Comparison of ENCODE assay signal across 8 cellular contexts in the genomic region with DNA sequence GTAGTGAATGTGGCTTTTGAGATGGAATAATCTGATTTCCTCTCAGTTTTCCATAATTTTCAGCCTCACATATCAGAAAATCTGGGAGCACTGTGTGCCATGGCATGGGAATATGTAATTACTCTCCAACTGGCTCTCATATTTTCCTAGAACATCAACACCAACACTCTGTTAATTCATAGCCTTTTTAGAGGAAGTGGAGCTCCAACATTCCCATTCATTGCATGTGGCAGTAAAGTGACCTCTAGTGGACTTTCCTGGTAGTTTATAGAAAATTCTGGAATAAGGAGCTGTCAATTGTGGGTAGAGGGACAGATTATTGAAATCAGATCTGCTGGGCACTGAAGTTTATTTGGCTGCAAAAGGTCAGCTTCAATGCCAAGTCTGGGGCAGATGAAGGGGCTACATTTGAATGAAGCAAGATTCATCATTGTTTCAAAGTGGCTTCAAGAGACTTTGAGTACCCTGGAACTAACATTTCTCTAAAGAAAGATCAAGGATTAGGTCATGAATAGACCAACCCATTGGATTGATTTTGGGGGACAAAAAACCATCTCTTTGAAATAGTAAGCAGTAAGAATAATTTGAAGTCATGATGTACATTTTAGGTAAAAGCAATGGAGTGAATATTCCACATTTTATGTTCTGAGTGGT. TPM values are rescaled to one million over a fixed set of nuclear protein-coding genes. Genes with fewer than 3 reads are reported as not detected.
DNase-seq lines count a peak whose midpoint lies in the region; ATAC-seq, FAIRE-seq and TF ChIP-seq lines count a peak whose summit lies in the region.

No MANE protein-coding gene starts in this region.

- POLR2A ChIA-PET in CD4-positive, alpha-beta T cell (lab: Charles Lee) = no interaction called here

- H3K4me3 ChIP-seq in HFF-Myc (replicated peaks; ENCODE audit: low read depth, low read length) = no peak overlapping the region
- H3K4me3 ChIP-seq in gastroesophageal sphincter = no peak overlapping the region
- H3K4me3 ChIP-seq in small intestine (ENCODE audit: low read depth in 1 of 2, low read length in 2 of 2) = no peak overlapping the region

- no peak overlapping the region for H3K27ac ChIP-seq in CD4-positive, alpha-beta T cell (ENCODE audit: low read depth, low read length)
- H3K27ac ChIP-seq in gastroesophageal sphincter (no peak overlapping the region), small intestine (ENCODE audit: low read depth in 1 of 2, low read length in 1 of 2) (no peak overlapping the region)

- peaks cover 18% of the 10 kb centered on the region for H3K4me1 Mint-ChIP-seq in CD4-positive, alpha-beta T cell (ENCODE audit: low read depth)

- no peaks in the 10 kb centered on the region for H3K9me3 ChIP-seq in CD4-positive, alpha-beta T cell (ENCODE audit: control insufficient read depth, low read length)
- no peaks in the 10 kb centered on the region for H3K9me3 ChIP-seq in gastroesophageal sphincter
- H3K9me3 ChIP-seq in small intestine (ENCODE audit: control insufficient read depth, low read depth) = no peaks in the 10 kb centered on the region

- no peak for TF ChIP-seq EP300 in gastroesophageal sphincter (IDR thresholded peaks at IDR 0.05)

- H3K36me3 Mint-ChIP-seq in CD4-positive, alpha-beta T cell (ENCODE audit: low read depth) = no peaks in the 10 kb centered on the region

- ATAC-seq in CD4-positive, alpha-beta T cell (ENCODE audit: poor library complexity) = no peak
- ATAC-seq in gastroesophageal sphincter (no peak), GM21515 (IDR thresholded peaks at IDR 0.05; ENCODE audit: unreplicated experiment) (no peak), HG03571 (IDR thresholded peaks at IDR 0.05; ENCODE audit: unreplicated experiment) (no peak)

- no peak overlapping the region for H3K27ac Mint-ChIP-seq in CD4-positive, alpha-beta T cell

- peak; percentile 24 for TF ChIP-seq CTCF in CD4-positive, alpha-beta T cell (IDR thresholded peaks at IDR 0.05)
- TF ChIP-seq CTCF in HFF-Myc (IDR thresholded peaks at IDR 0.05; ENCODE audit: low read depth, low read length, missing control alignments) (peak; percentile 64), gastroesophageal sphincter (IDR thresholded peaks at IDR 0.05) (peak; percentile 46 to 75 (median 58))

- no peak overlapping the region for H3K4me3 Mint-ChIP-seq in CD4-positive, alpha-beta T cell

- DNase-seq in CD4-positive, alpha-beta T cell = no peak
- peak; percentile 15 for DNase-seq in HFF-Myc (ENCODE audit: extremely low read depth, low read depth)
- peak; percentile 44 for DNase-seq in RPMI7951 (ENCODE audit: low read depth)
- peak; percentile 59 for DNase-seq in small intestine
- DNase-seq in GOT3 (lab: John Stamatoyannopoulos, UW) = no peak

- no peak for TF ChIP-seq POLR2A in gastroesophageal sphincter (IDR thresholded peaks at IDR 0.05)

- CTCF ChIA-PET in CD4-positive, alpha-beta T cell (lab: Charles Lee) = no interaction called here

- H3K9me3 Mint-ChIP-seq in CD4-positive, alpha-beta T cell = no peaks in the 10 kb centered on the region

- H3K4me1 ChIP-seq in gastroesophageal sphincter (no peaks in the 10 kb centered on the region), small intestine (ENCODE audit: control insufficient read depth in 2 of 2, insufficient read depth in 1 of 2, low read depth in 1 of 2, low read length in 1 of 2) (no peaks in the 10 kb centered on the region)

- no peaks in the 10 kb centered on the region for H3K27me3 ChIP-seq in CD4-positive, alpha-beta T cell (ENCODE audit: control insufficient read depth, insufficient read depth, low read length)
- H3K27me3 ChIP-seq in gastroesophageal sphincter (no peaks in the 10 kb centered on the region), small intestine (ENCODE audit: control insufficient read depth in 2 of 2, insufficient read depth in 2 of 2, low read length in 2 of 2) (no peaks in the 10 kb centered on the region)

- H3K27me3 Mint-ChIP-seq in CD4-positive, alpha-beta T cell = peaks cover 22% of the 10 kb centered on the region

- no peaks in the 10 kb centered on the region for H3K36me3 ChIP-seq in gastroesophageal sphincter
- no peaks in the 10 kb centered on the region for H3K36me3 ChIP-seq in small intestine (ENCODE audit: control insufficient read depth in 2 of 2, insufficient read depth in 2 of 2, low read length in 2 of 2)

- FAIRE-seq in small intestine (lab: Jason Lieb, UNC) = no peak

- intact Hi-C loops in CD4-positive, alpha-beta T cell (cut with DNase I, micrococcal nuclease) = no loop called here

RNA-seq across cellular contexts. Expression of gene USP44, which starts 23.6 kb away (rescaled TPM):
- total RNA-seq in CD4-positive, alpha-beta T cell = 1 to 10 TPM; 1.3 to 1.5 TPM
- not detected in 2 replicates for total RNA-seq in RPMI7951 (2014; rRNA removed; shearing (Covaris generic))
- total RNA-seq in gastroesophageal sphincter = 1 to 10 TPM; 5.9 to 9.7 (median 6.0) TPM
- under 1 TPM in 1 of 3 donors, not detected in 2; 0.21 TPM for polyA plus RNA-seq in small intestine

Comparison
In these comparisons a context has a peak if more than half of its experiments do, and no peak if none do; other contexts are left out.
1. DNase-seq: peak in HFF-Myc (single experiment), RPMI7951 (single experiment) and small intestine (single experiment); none in CD4-positive, alpha-beta T cell (0 of 10) and GOT3 (single experiment).
2. Peak in every context shown above with its lines, with median percentiles within 50 percentile points of each other: CTCF ChIP-seq.